In the genomic region with DNA sequence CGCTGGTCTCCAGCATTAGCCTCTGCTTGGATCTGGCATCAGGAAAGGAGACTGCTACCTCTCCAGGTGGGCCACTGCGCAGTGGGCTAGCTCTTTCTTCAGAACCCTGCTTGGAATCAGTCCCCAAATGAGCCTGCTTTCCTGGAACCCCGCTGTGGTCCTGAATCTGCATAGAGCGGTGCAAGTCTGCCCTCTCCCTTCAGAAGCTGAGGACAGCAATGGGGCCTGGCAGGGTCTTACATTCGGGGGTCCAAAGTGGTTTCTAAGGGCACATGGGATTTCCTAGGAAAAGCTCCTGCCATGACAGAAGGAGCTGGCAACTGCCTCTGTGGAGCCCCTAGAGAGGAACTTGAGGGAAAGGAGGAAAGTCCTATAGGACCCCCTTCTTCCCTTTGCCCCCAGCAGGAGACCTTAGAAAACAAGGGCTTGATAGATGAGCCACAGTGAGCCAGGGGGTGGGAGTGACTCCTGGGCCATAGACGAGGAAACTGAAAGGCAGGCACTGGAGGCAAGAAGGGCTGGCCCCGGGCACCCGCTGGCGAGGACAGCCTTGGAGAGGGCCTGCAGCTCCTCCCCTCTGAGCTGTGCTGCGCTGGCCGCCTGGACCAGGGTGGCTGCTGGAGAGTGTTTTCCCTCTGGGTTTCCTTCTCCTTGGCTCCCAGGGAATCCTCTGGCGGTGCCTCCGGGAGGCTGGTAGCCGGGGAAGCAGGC, we compare ENCODE assay signal across 16 cellular contexts. TPM values are rescaled to one million over a fixed set of nuclear protein-coding genes. Genes with fewer than 3 reads are reported as not detected.
DNase-seq lines count a peak whose midpoint lies in the region; ATAC-seq lines count a peak whose summit lies in the region.
"Had no signal": no experiment of that assay in that cellular context is flagged by ENCODE, and none has a peak within 500 bp of the region (broad histone marks: within the 10 kb centered on the region; RNA-seq: fewer than 3 reads in every experiment).

No MANE protein-coding gene starts in this region.

- no peaks in the 10 kb centered on the region for H3K36me3 Mint-ChIP-seq in activated T-cell treated with anti-CD3 and anti-CD28 coated beads, Interleukin-2, amount 50 U/mL, for 4 hours (ENCODE audit: insufficient read depth)

- peaks cover 62% of the 10 kb centered on the region for H3K27me3 Mint-ChIP-seq in activated T-cell treated with anti-CD3 and anti-CD28 coated beads, Interleukin-2, amount 50 U/mL, for 4 hours (ENCODE audit: low read depth)

- no peak for ATAC-seq in activated T-cell treated with anti-CD3 and anti-CD28 coated beads, Interleukin-2, amount 50 U/mL, for 4 hours
- ATAC-seq in GM18520 (IDR thresholded peaks at IDR 0.05; ENCODE audit: unreplicated experiment) = no peak
- ATAC-seq: pancreas had no signal

- H3K4me1 Mint-ChIP-seq in activated T-cell treated with anti-CD3 and anti-CD28 coated beads, Interleukin-2, amount 50 U/mL, for 4 hours (ENCODE audit: low read depth) = peaks cover 25% of the 10 kb centered on the region

- H3K9me3 Mint-ChIP-seq in activated T-cell treated with anti-CD3 and anti-CD28 coated beads, Interleukin-2, amount 50 U/mL, for 4 hours = no peaks in the 10 kb centered on the region

- no peak for DNase-seq in activated T-cell treated with anti-CD3 and anti-CD28 coated beads, Interleukin-2, amount 50 U/mL, for 4 hours
- no peak for DNase-seq in activated T-cell treated with anti-CD3 and anti-CD28 coated beads, Interleukin-2, amount 50 U/mL, for 48 hours
- DNase-seq in iPS-NIHi7 (ENCODE audit: extremely low spot score) = peak; percentile 65
- peak in 40 of 49 donors; percentile 17 to 77 (median 56) for DNase-seq in substantia nigra (lab: John Stamatoyannopoulos, UW)
- no peak for DNase-seq in NCI-H510A (lab: John Stamatoyannopoulos, UW)
- no peak for DNase-seq in NOMO-1 treated with dmso at 0.1 percent for 144 hours (lab: John Stamatoyannopoulos, UW; ENCODE audit: unreplicated experiment)
- DNase-seq: GDM1; NCI-H1694 treated with DMSO at 0.1 percent for 48 hours; stimulated activated CD4-positive, alpha-beta T cell treated with anti-CD3 and anti-CD28 coated beads, Interleukin-2, amount 100 ng/mL, for 48 hours; stomach; T1000 had no signal

- peak overlapping the region; percentile 48 for H3K4me3 Mint-ChIP-seq in activated T-cell treated with anti-CD3 and anti-CD28 coated beads, Interleukin-2, amount 50 U/mL, for 4 hours

- peak overlapping the region; percentile 70 for H3K27ac ChIP-seq in angular gyrus (ENCODE audit: low read depth, low read length)
- H3K27ac ChIP-seq in substantia nigra (ENCODE audit: low read depth, low read length, poor library complexity, severe bottlenecking) = peak overlapping the region; percentile 94
- H3K27ac ChIP-seq: pancreas, stomach had no signal

RNA-seq across cellular contexts. Expression of gene VSTM2B, which starts 1.4 kb away (rescaled TPM):
- total RNA-seq in activated T-cell treated with anti-CD3 and anti-CD28 coated beads, Interleukin-2, amount 50 U/mL, for 4 hours = not detected
- total RNA-seq: HT-29, OCI-LY7, pancreas, stomach had no signal

Comparison
In these comparisons a context has a peak if more than half of its experiments do, and no peak if none do; other contexts are left out.
1. DNase-seq: peak in iPS-NIHi7 (single experiment) and substantia nigra (40 of 49); none in activated T-cell treated with anti-CD3 and anti-CD28 coated beads, Interleukin-2, amount 50 U/mL, for 4 hours (single experiment), activated T-cell treated with anti-CD3 and anti-CD28 coated beads, Interleukin-2, amount 50 U/mL, for 48 hours (0 of 2), NCI-H510A (single experiment) and NOMO-1 treated with dmso at 0.1 percent for 144 hours (single experiment).